In genomic region chr20:49459684-49460083, GRCh38 we compare ENCODE assay signal across 37 cellular contexts. TPM values are rescaled to one million over a fixed set of nuclear protein-coding genes. Genes with fewer than 3 reads are reported as not detected.
"Had no signal": no experiment of that assay in that cellular context is flagged by ENCODE, and none has a peak within 500 bp of the region (broad histone marks: within the 10 kb centered on the region; RNA-seq: fewer than 3 reads in every experiment).

No MANE protein-coding gene starts in this region.

- H3K4me2 ChIP-seq: KMS-11 had no signal

- DNase-seq: Karpas-422, Kasumi-1, MG63, MM.1S, MV-4-11, NCI-H1048, NCI-H1092, NCI-H1092 treated with DMSO at 0.1 percent for 48 hours, NCI-H1105, NCI-H1105 treated with DMSO at 0.1 percent for 48 hours, NCI-H1417, NCI-H1417 treated with DMSO at 0.1 percent for 48 hours, NCI-H1436, NCI-H1436 treated with DMSO at 0.1 percent for 48 hours, NCI-H146, NCI-H1694, NCI-H1694 treated with DMSO at 0.1 percent for 48 hours, NCI-H187, NCI-H187 treated with DMSO at 0.1 percent for 48 hours, NCI-H1930, NCI-H2029, NCI-H2029 treated with DMSO at 0.1 percent for 48 hours, NCI-H2081, NCI-H2081 treated with DMSO at 0.1 percent for 48 hours, NCI-H2107, NCI-H2171, NCI-H2171 treated with DMSO at 0.1 percent for 48 hours, NCI-H2227 treated with DMSO at 0.1 percent for 48 hours, NCI-H226, NCI-H345, NCI-H446, NCI-H446 treated with DMSO at 0.1 percent for 48 hours, NCI-H510A, NCI-H510A treated with DMSO at 0.1 percent for 48 hours had no signal

- H3K9me3 ChIP-seq: MG63 had no signal

- H3K27me3 ChIP-seq: MG63 had no signal

- H3K27ac ChIP-seq: KMS-11 had no signal

- H3K4me3 ChIP-seq: MG63 had no signal

- H3K9ac ChIP-seq: KMS-11 had no signal

RNA-seq across cellular contexts. Expression of gene KCNB1, which starts 22.8 kb away (rescaled TPM):
- total RNA-seq: M059J, NCI-H460 had no signal
